Comparison of ENCODE assay signal across 7 cellular contexts in the genomic region with DNA sequence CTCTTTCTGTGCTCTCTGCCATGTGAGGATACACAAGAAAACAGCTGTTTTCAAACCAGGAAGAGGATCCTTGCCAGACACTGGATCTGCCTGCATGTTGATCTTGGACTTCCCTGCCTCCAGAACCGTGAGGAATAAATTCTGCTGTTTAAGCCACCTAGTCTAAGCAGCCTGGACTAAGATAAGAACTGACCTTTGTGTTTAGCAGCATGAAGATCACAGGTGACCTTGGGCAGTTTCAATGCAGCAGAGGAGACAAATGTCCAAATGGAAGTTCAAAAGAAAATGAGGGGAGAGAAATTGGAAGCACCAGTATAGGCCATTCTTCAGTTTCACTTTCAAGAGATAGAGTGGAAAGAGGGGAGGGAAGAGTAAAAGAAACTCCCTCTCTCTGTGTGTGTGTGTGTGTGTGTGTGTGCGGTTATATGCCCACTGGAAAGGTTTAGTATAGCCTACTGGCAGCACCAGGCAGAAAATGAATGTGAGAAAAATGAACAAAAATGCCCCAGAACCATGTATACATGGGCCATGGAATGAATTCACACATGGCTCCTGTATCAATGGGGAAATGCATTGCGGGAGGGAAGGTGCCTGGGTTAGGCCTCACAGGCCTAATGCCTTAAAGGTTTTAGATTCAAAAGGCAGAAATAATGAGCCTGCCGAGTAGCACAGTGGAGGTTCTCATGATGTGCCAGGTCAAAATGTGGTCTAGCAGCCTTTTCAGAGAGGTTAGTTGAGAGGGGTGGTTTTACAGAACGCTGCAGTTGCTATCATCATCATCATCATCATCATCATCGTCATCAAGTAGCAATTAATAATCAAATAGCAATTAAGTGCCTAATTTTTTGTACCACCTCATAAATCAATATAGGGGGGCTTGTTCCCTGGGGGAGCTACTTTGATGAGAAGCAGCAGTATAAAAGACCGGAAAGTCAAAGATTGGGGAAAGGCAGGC. TPM values are rescaled to one million over a fixed set of nuclear protein-coding genes. Genes with fewer than 3 reads are reported as not detected.
DNase-seq lines count a peak whose midpoint lies in the region; ATAC-seq and TF ChIP-seq lines count a peak whose summit lies in the region.

No MANE protein-coding gene starts in this region.

- no peaks in the 10 kb centered on the region for H3K9me2 ChIP-seq in PC-9 (ENCODE audit: insufficient read depth)

- TF ChIP-seq CTCF in PC-9 (conservative IDR thresholded peaks at IDR 0.05), result no peak
- TF ChIP-seq CTCF in fibroblast of the aortic adventitia (IDR thresholded peaks at IDR 0.05; ENCODE audit: insufficient read depth, low read length), result no peak
- TF ChIP-seq CTCF in smooth muscle cell (IDR thresholded peaks at IDR 0.05; ENCODE audit: borderline replicate concordance, insufficient read depth, poor library complexity, severe bottlenecking), result no peak

- 82% methylated on average over 7 of the region's 7 CpGs for WGBS in smooth muscle cell (ENCODE audit: low lambda C conversion rate)

- no peaks in the 10 kb centered on the region for H3K9me3 ChIP-seq in PC-9 (ENCODE audit: insufficient read depth, low read depth)
- no peaks in the 10 kb centered on the region for H3K9me3 ChIP-seq in smooth muscle cell (replicated peaks; ENCODE audit: low read depth)

- peaks cover 6% of the 10 kb centered on the region for H3K27me3 ChIP-seq in H7 (ENCODE audit: control insufficient read depth, insufficient read depth, low read length)
- no peaks in the 10 kb centered on the region for H3K27me3 ChIP-seq in PC-9 (ENCODE audit: insufficient read depth, low read depth)
- no peaks in the 10 kb centered on the region for H3K27me3 ChIP-seq in smooth muscle cell (ENCODE audit: low read depth)

- CTCF ChIA-PET in PC-9 (lab: Charles Lee), result no interaction called here

- H3K4me2 ChIP-seq in PC-9 (peak overlapping the region; percentile 84), smooth muscle cell (peak overlapping the region; percentile 95)

- no peak overlapping the region for H3K9ac ChIP-seq in smooth muscle cell (ENCODE audit: low read depth)

- H3K36me3 ChIP-seq in H7 (replicated peaks; ENCODE audit: control insufficient read depth, insufficient read depth, low read length), result no peaks in the 10 kb centered on the region
- no peaks in the 10 kb centered on the region for H3K36me3 ChIP-seq in PC-9 (ENCODE audit: low read depth)
- no peaks in the 10 kb centered on the region for H3K36me3 ChIP-seq in smooth muscle cell (ENCODE audit: low read depth)

- POLR2A ChIA-PET in PC-9 (lab: Charles Lee; ENCODE audit: unreplicated experiment), result no interaction called here

- intact Hi-C loops in PC-9 (cut with micrococcal nuclease; ENCODE audit: unreplicated experiment), result loop anchor here (5.0 to 10.0 kb wide), 2 partner anchors 92 to 230 kb away; no protein-coding TSS in a partner anchor

- H3K4me1 ChIP-seq in PC-9 (replicated peaks; ENCODE audit: insufficient read depth) (peaks cover 12% of the 10 kb centered on the region), smooth muscle cell (ENCODE audit: low read depth) (peaks cover 12% of the 10 kb centered on the region)

- H3F3A ChIP-seq in PC-9 (ENCODE audit: insufficient read depth, low read depth) (peaks cover 3% of the 10 kb centered on the region; the same call in 1 of the 2 replicates), smooth muscle cell (ENCODE audit: low read depth) (no peaks in the 10 kb centered on the region)

- BruUV-seq in PC-9 (replicated peaks; lab: Mats Ljungman, UMichigan), result no TSS peak

- no peak for ATAC-seq in HG03469 (IDR thresholded peaks at IDR 0.05; ENCODE audit: unreplicated experiment)
- no peak for ATAC-seq in GM21529 (IDR thresholded peaks at IDR 0.05; ENCODE audit: unreplicated experiment)

- H3K4me3 ChIP-seq in H7 (ENCODE audit: insufficient read depth, low read depth, low read length), result peak overlapping the region; percentile 94; the same call in 1 of the 2 replicates
- H3K4me3 ChIP-seq in PC-9, result peak overlapping the region; percentile 88
- peak overlapping the region; percentile 97 for H3K4me3 ChIP-seq in fibroblast of the aortic adventitia (ENCODE audit: low read depth, low read length)
- H3K4me3 ChIP-seq in smooth muscle cell, result peak overlapping the region; percentile 92

- H2AFZ ChIP-seq in PC-9, result no peak overlapping the region; the same call in 1 of the 2 replicates
- no peak overlapping the region for H2AFZ ChIP-seq in smooth muscle cell (ENCODE audit: low read depth)

- peaks cover 24% of the 10 kb centered on the region for H3K79me2 ChIP-seq in PC-9 (ENCODE audit: low read depth)
- H3K79me2 ChIP-seq in smooth muscle cell (ENCODE audit: low read depth), result peaks cover 35% of the 10 kb centered on the region

- H4K20me1 ChIP-seq in PC-9 (ENCODE audit: insufficient read depth) (no peaks in the 10 kb centered on the region), smooth muscle cell (ENCODE audit: low read depth) (peaks cover 25% of the 10 kb centered on the region)

- no peak for DNase-seq in H7
- DNase-seq in PC-9, result no peak
- DNase-seq in fibroblast of the aortic adventitia (ENCODE audit: low read depth), result no peak
- DNase-seq in smooth muscle cell (lab: John Stamatoyannopoulos, UW; ENCODE audit: unreplicated experiment), result no peak
- DNase-seq in HPDE6-E6E7 (ENCODE audit: extremely low spot score), result no peak

- H3K27ac ChIP-seq in PC-9 (no peak overlapping the region), smooth muscle cell (ENCODE audit: low read depth) (no peak overlapping the region)

RNA-seq across cellular contexts. Expression of a gene that starts 1.1 kb away (rescaled TPM):
- total RNA-seq in H7 (2014; rRNA removed; shearing (Covaris generic)), result 13.1 and 14.0 TPM in 2 replicates
- 7.5 and 8.3 TPM in 2 replicates for total RNA-seq in PC-9 (2021)
- 13.2 and 14.2 TPM in 2 replicates for total RNA-seq in fibroblast of the aortic adventitia (ENCODE audit: low replicate concordance)
- 26.6 and 28.1 TPM in 2 replicates for total RNA-seq in smooth muscle cell
- polyA plus RNA-seq in smooth muscle cell, result 9.2 and 10.7 TPM in 2 replicates
